In genomic region chr16:9159839-9160550, GRCh38 we compare ENCODE assay signal across 1 cellular context.
TF ChIP-seq lines count a peak whose summit lies in the region.

No MANE protein-coding gene starts in this region.

TF ChIP-seq in H1, 55 proteins besides CTCF, POLR2A, EP300 and RAD21 (continued from another document):
- TF ChIP-seq SUZ12 (IDR thresholded peaks at IDR 0.05; ENCODE audit: low read length) (no peak), TCF12 (IDR thresholded peaks at IDR 0.05; ENCODE audit: low read depth, low read length) (0 out of 2 replicates have a peak, but pooled peaks have one; percentile 49)
